Comparison of ENCODE assay signal across 12 cellular contexts in the genomic region with DNA sequence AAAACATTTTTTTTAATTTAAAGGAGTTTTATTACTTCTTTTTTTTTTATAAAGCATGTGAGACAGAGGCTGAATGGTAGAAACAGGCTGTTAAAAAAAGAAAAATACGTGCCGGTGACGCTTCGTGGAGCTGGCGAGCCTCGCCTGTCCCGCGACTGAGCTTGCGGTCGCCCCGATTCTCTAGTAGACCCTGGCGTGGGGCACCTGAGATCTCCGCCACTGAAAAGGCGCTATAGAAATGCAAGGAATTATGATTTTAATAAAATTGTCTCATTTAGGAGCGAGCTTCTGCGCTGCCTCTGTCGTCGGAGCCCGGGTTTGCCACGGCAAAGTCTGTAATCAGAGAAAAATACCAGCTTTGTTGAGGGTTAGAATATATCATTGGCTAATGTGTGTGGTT. TPM values are rescaled to one million over a fixed set of nuclear protein-coding genes. Genes with fewer than 3 reads are reported as not detected.
A peak's percentile ranks its signal among the peaks of the same experiment; 100 is the strongest.
DNase-seq lines count a peak whose midpoint lies in the region; ATAC-seq, FAIRE-seq and TF ChIP-seq lines count a peak whose summit lies in the region.
"Had no signal": no experiment of that assay in that cellular context is flagged by ENCODE, and none has a peak within 500 bp of the region (broad histone marks: within the 10 kb centered on the region; RNA-seq: fewer than 3 reads in every experiment).

No MANE protein-coding gene starts in this region.

- H2AFZ ChIP-seq in K562 (ENCODE audit: low read depth, low read length): no peak overlapping the region

- BruUV-seq in K562 (replicated peaks; lab: Mats Ljungman, UMichigan): no TSS peak

- H4K20me1 ChIP-seq in K562 (replicated peaks; ENCODE audit: control insufficient read depth, insufficient read depth, low read length): no peaks in the 10 kb centered on the region

- intact Hi-C loops in left ventricle myocardium inferior (cut with micrococcal nuclease): no loop called here
- intact Hi-C loops in Right ventricle myocardium superior (cut with DNase I): no loop called here
- intact Hi-C loops in K562 (cut with micrococcal nuclease): no loop called here
- intact Hi-C loops in uterus (cut with DNase I; ENCODE audit: low total_unique reads): no loop called here

- no peaks in the 10 kb centered on the region for H3K27me3 ChIP-seq in left ventricle myocardium inferior (ENCODE audit: low read depth)
- H3K27me3 ChIP-seq in K562 (ENCODE audit: control insufficient read depth in 2 of 2, insufficient read depth in 2 of 2, low read length in 2 of 2): no peaks in the 10 kb centered on the region
- peaks cover 68% of the 10 kb centered on the region for H3K27me3 ChIP-seq in mononuclear cell (ENCODE audit: insufficient read depth, low read length)
- no peaks in the 10 kb centered on the region for H3K27me3 ChIP-seq in uterus
- H3K27me3 ChIP-seq: body of pancreas had no signal

- H3K4me1 ChIP-seq in left ventricle myocardium inferior: peaks cover 100% of the 10 kb centered on the region
- H3K4me1 ChIP-seq in K562 (replicated peaks in 1 of 2; ENCODE audit: control insufficient read depth in 2 of 2, insufficient read depth in 2 of 2, low read length in 2 of 2): peaks cover 40 to 85% of the 10 kb centered on the region in 2 experiments
- H3K4me1 ChIP-seq in mononuclear cell (ENCODE audit: insufficient read depth, low read length): peaks cover 28% of the 10 kb centered on the region
- H3K4me1 ChIP-seq in uterus: peaks cover 6 to 36% of the 10 kb centered on the region in 2 donors

- ATAC-seq in Right ventricle myocardium superior (ENCODE audit: poor library complexity) (no peak), K562 (no peak)
- ATAC-seq: body of pancreas had no signal

- H3K36me3 ChIP-seq in left ventricle myocardium inferior (no peaks in the 10 kb centered on the region), K562 (ENCODE audit: control insufficient read depth, insufficient read depth, low read length) (no peaks in the 10 kb centered on the region; the same call in 1 of the 3 replicates), uterus (no peaks in the 10 kb centered on the region)

- TF ChIP-seq POLR2A in K562 (conservative IDR thresholded peaks at IDR 0.05) (no peak), uterus (IDR thresholded peaks at IDR 0.05) (no peak)

- TF ChIP-seq RAD21 in K562 (CRISPR knock-in tag; conservative IDR thresholded peaks at IDR 0.05 in 1 of 2, IDR thresholded peaks at IDR 0.05 in 1 of 2): no peak

- 94% methylated on average over 10 of the region's 20 CpGs for WGBS in K562 (ENCODE audit: insufficient coverage, low coverage, missing lambda C conversion rate)

- H3K9ac ChIP-seq in K562 (ENCODE audit: insufficient read depth in 1 of 2, low read depth in 2 of 2, low read length in 2 of 2): peak overlapping the region in 1 of 2 experiments; percentile 69; a peak in 2 of 4 replicates

- TF ChIP-seq CTCF in left ventricle myocardium inferior (IDR thresholded peaks at IDR 0.05; ENCODE audit: borderline replicate concordance): no peak
- TF ChIP-seq CTCF in K562 (IDR thresholded peaks at IDR 0.05 in 2 of 3, conservative IDR thresholded peaks at IDR 0.05 in 1 of 3; ENCODE audit: insufficient read depth in 2 of 3, low read depth in 1 of 3, low read length in 3 of 3): no peak
- TF ChIP-seq CTCF in uterus (IDR thresholded peaks at IDR 0.05): no peak

- CTCF ChIA-PET in K562 (lab: Yijun Ruan, JAX; ENCODE audit: low intra/inter-chr PET ratio): no interaction called here

- POLR2A ChIA-PET in K562 (lab: Yijun Ruan, JAX): interaction anchor here (0.5 to 1.9 kb wide), 7 partner anchors 9 to 181 kb away, joined by 3 to 5 read pairs (median 4); no protein-coding TSS in a partner anchor

- H3K9me3 ChIP-seq in left ventricle myocardium inferior (replicated peaks): no peaks in the 10 kb centered on the region
- no peaks in the 10 kb centered on the region for H3K9me3 ChIP-seq in K562 (replicated peaks; ENCODE audit: control insufficient read depth, insufficient read depth, low read depth, low read length)
- H3K9me3 ChIP-seq in mononuclear cell (ENCODE audit: low read depth, low read length): no peaks in the 10 kb centered on the region
- H3K9me3 ChIP-seq in uterus: no peaks in the 10 kb centered on the region
- H3K9me3 ChIP-seq: body of pancreas had no signal

- peaks cover 56% of the 10 kb centered on the region for H3K79me2 ChIP-seq in K562 (ENCODE audit: control insufficient read depth, insufficient read depth, low read length)

- no peak for TF ChIP-seq EP300 in K562 (IDR thresholded peaks at IDR 0.05; ENCODE audit: low read length)

- no peaks in the 10 kb centered on the region for H3K9me1 ChIP-seq in K562 (ENCODE audit: control insufficient read depth, insufficient read depth, low read length)

- peak overlapping the region; percentile 94 for H3K27ac ChIP-seq in left ventricle myocardium inferior (replicated peaks)
- peak overlapping the region; percentile 72; the same call in 1 of the 3 replicates for H3K27ac ChIP-seq in K562 (ENCODE audit: extremely low read depth, low read depth, low read length)
- peak overlapping the region; percentile 95 to 99 for H3K27ac ChIP-seq in uterus

- H3K4me3 ChIP-seq in left ventricle myocardium inferior (peak overlapping the region; percentile 59), K562 (no peak overlapping the region), mononuclear cell (ENCODE audit: low read length) (peak overlapping the region; percentile 12), uterus (peak overlapping the region; percentile 39 to 42)
- H3K4me3 ChIP-seq: body of pancreas had no signal

- in situ Hi-C loops in K562 (cut with MboI): no loop called here

- H3K4me2 ChIP-seq in K562 (ENCODE audit: insufficient read depth, low read length): no peak overlapping the region

- no peak for FAIRE-seq in K562 (lab: Jason Lieb, UNC)

- DNase-seq in left ventricle myocardium inferior (no peak), Right ventricle myocardium superior (no peak), K562 (ENCODE audit: extremely low read depth in 1 of 4, low spot score in 3 of 4) (no peak), uterus (peak in 1 of 2 donors; percentile 51), cerebellum (ENCODE audit: low spot score) (no peak), DMS153 (lab: John Stamatoyannopoulos, UW) (no peak)
- DNase-seq in central memory CD4-positive, alpha-beta T cell: no peak
- DNase-seq: DMS 273 treated with DMSO at 0.1 percent for 48 hours had no signal

RNA-seq across cellular contexts. Expression of gene NFIX, which starts 18.4 kb away (rescaled TPM):
- total RNA-seq in left ventricle myocardium inferior (118 TPM), Right ventricle myocardium superior (160 TPM), K562 (2014; rRNA removed) (5.4 and 7.7 TPM in 2 replicates), K562 (2014; rRNA removed; fragmentation: Illumina TruSeq; extraction: Trizol) (2.3 and 6.4 TPM in 2 replicates), K562 (2015; rRNA removed; fragmentation: Illumina TruSeq; extraction: Trizol) (3.1 and 3.8 TPM in 2 replicates), K562 (2021) (23.1 and 26.8 TPM in 2 replicates), mononuclear cell (1.9 TPM), uterus (100 to 1,000 TPM in 2 of 4 donors, 10 to 100 TPM in 2; 27.4 to 381 (median 78.4) TPM), cerebellum (62.8 TPM)
- total RNA-seq in K562 (2011; cell fraction: chromatin; rRNA removed; ENCODE audit: low replicate concordance): 18.3 and 47.5 TPM in 2 replicates
- 13.6 and 14.8 TPM in 2 replicates for total RNA-seq in K562 (2011; cell fraction: nucleolus; rRNA removed)
- 10.4 and 11.4 TPM in 2 replicates for total RNA-seq in K562 (2011; cell fraction: nucleoplasm; rRNA removed)
- polyA plus RNA-seq in K562 (2011; rRNA removed) (2.9 and 5.6 TPM in 2 replicates), K562 (2014; fragmentation: Illumina TruSeq; extraction: Trizol) (7.7 and 9.2 TPM in 2 replicates), K562 (2014; fragmentation: Nextera tagmentation; extraction: Ambion mirVana) (under 1 TPM; 0.28 to 0.34 TPM), K562 (2014; rRNA removed) (6.8 and 7.2 TPM in 2 replicates)
- 3.2 and 3.6 TPM in 2 replicates for polyA plus RNA-seq in K562 (2011; cell fraction: cytosol; rRNA removed)
- 10.1 and 10.4 TPM in 2 replicates for polyA plus RNA-seq in K562 (2011; cell fraction: nucleus; rRNA removed)
- 8.7 and 9.6 TPM in 2 replicates for polyA plus RNA-seq in K562 (2012)
- 2.8 and 3.1 TPM in 2 replicates for polyA minus RNA-seq in K562 (2011; rRNA and poly(A)+ RNA removed)
- polyA minus RNA-seq in K562 (2011; cell fraction: cytosol; rRNA and poly(A)+ RNA removed): 7.3 and 7.8 TPM in 2 replicates
- polyA minus RNA-seq in K562 (2011; cell fraction: nucleus; rRNA and poly(A)+ RNA removed): 5.7 and 7.9 TPM in 2 replicates

RNA-seq across cellular contexts. Expression of gene DAND5, which starts 44.3 kb away (rescaled TPM):
- total RNA-seq in left ventricle myocardium inferior (12.7 TPM), Right ventricle myocardium superior (9.1 TPM), K562 (2014; rRNA removed) (0.27 and 0.82 TPM in 2 replicates), K562 (2014; rRNA removed; fragmentation: Illumina TruSeq; extraction: Trizol) (0.38 and 0.40 TPM in 2 replicates), K562 (2015; rRNA removed; fragmentation: Illumina TruSeq; extraction: Trizol) (0.22 and 0.23 TPM in 2 replicates), K562 (2021) (0.74 and 0.78 TPM in 2 replicates), mononuclear cell (not detected), uterus (under 1 TPM in 1 of 4 donors, not detected in 3; 0.14 TPM), cerebellum (0.18 TPM)
- 2.2 and 4.9 TPM in 2 replicates for total RNA-seq in K562 (2011; cell fraction: chromatin; rRNA removed; ENCODE audit: low replicate concordance)
- total RNA-seq in K562 (2011; cell fraction: nucleolus; rRNA removed): 2.3 and 2.4 TPM in 2 replicates
- total RNA-seq in K562 (2011; cell fraction: nucleoplasm; rRNA removed): 2.3 and 3.3 TPM in 2 replicates
- polyA plus RNA-seq in K562 (2011; rRNA removed) (0.60 and 0.89 TPM in 2 replicates), K562 (2014; fragmentation: Illumina TruSeq; extraction: Trizol) (0.71 and 0.83 TPM in 2 replicates), K562 (2014; fragmentation: Nextera tagmentation; extraction: Ambion mirVana) (under 1 TPM; 0.42 to 0.63 TPM), K562 (2014; rRNA removed) (0.50 and 0.66 TPM in 2 replicates)
- 0.71 and 0.72 TPM in 2 replicates for polyA plus RNA-seq in K562 (2011; cell fraction: cytosol; rRNA removed)
- 1.9 and 3.0 TPM in 2 replicates for polyA plus RNA-seq in K562 (2011; cell fraction: nucleus; rRNA removed)
- 0.43 and 0.97 TPM in 2 replicates for polyA plus RNA-seq in K562 (2012)
- 0.18 and 0.28 TPM in 2 replicates for polyA minus RNA-seq in K562 (2011; rRNA and poly(A)+ RNA removed)
- 0.48 TPM in 1 of 2 replicates, not detected in the other for polyA minus RNA-seq in K562 (2011; cell fraction: cytosol; rRNA and poly(A)+ RNA removed)
- 0.33 TPM in 1 of 2 replicates, not detected in the other for polyA minus RNA-seq in K562 (2011; cell fraction: nucleus; rRNA and poly(A)+ RNA removed)
- total RNA-seq: body of pancreas, myocyte, RPMI7951 had no signal

RNA-seq across cellular contexts. Expression of gene GADD45GIP1, which starts 56.6 kb away (rescaled TPM):
- total RNA-seq in left ventricle myocardium inferior (31.4 TPM), Right ventricle myocardium superior (31.1 TPM), K562 (2014; rRNA removed) (143 and 161 TPM in 2 replicates), K562 (2014; rRNA removed; fragmentation: Illumina TruSeq; extraction: Trizol) (9.1 and 12.9 TPM in 2 replicates), K562 (2015; rRNA removed; fragmentation: Illumina TruSeq; extraction: Trizol) (39.5 and 40.1 TPM in 2 replicates), K562 (2021) (47.3 and 48.8 TPM in 2 replicates), mononuclear cell (5.2 TPM), uterus (10 to 100 TPM in 2 of 4 donors, 1 to 10 TPM in 2; 3.3 to 76.8 (median 12.8) TPM), cerebellum (7.2 TPM)
- total RNA-seq in K562 (2011; cell fraction: chromatin; rRNA removed; ENCODE audit: low replicate concordance): 2.1 and 5.5 TPM in 2 replicates
- 10.1 and 11.0 TPM in 2 replicates for total RNA-seq in K562 (2011; cell fraction: nucleolus; rRNA removed)
- total RNA-seq in K562 (2011; cell fraction: nucleoplasm; rRNA removed): 7.2 TPM in 2 replicates
- polyA plus RNA-seq in K562 (2011; rRNA removed) (29.2 and 30.4 TPM in 2 replicates), K562 (2014; fragmentation: Illumina TruSeq; extraction: Trizol) (11.5 and 20.3 TPM in 2 replicates), K562 (2014; fragmentation: Nextera tagmentation; extraction: Ambion mirVana) (1 to 10 TPM; 5.1 to 6.8 TPM), K562 (2014; rRNA removed) (114 and 122 TPM in 2 replicates)
- polyA plus RNA-seq in K562 (2011; cell fraction: cytosol; rRNA removed): 29.3 and 72.0 TPM in 2 replicates
- 15.3 and 17.2 TPM in 2 replicates for polyA plus RNA-seq in K562 (2011; cell fraction: nucleus; rRNA removed)
- polyA plus RNA-seq in K562 (2012): 35.2 and 43.7 TPM in 2 replicates
- 4.2 and 6.1 TPM in 2 replicates for polyA minus RNA-seq in K562 (2011; rRNA and poly(A)+ RNA removed)
- polyA minus RNA-seq in K562 (2011; cell fraction: cytosol; rRNA and poly(A)+ RNA removed): 9.9 and 13.6 TPM in 2 replicates
- polyA minus RNA-seq in K562 (2011; cell fraction: nucleus; rRNA and poly(A)+ RNA removed): 4.6 and 5.3 TPM in 2 replicates
